Comparison of ENCODE assay signal across 1 cellular context in genomic region chr3:48301020-48301813, GRCh38.
TF ChIP-seq lines count a peak whose summit lies in the region.

Gene NME6, minus strand, starts transcription at chr3:48301367.

TF ChIP-seq in HepG2, 621 proteins besides CTCF, POLR2A, EP300 and RAD21 (continued from another document and continues in another):
- TF ChIP-seq ZXDC (CRISPR knock-in tag; IDR thresholded peaks at IDR 0.05) (peak; percentile 19; the same call in 1 of the 2 replicates), HNRNPK (IDR thresholded peaks at IDR 0.05; ENCODE audit: low read depth, low read length, poor library complexity, severe bottlenecking) (peak; percentile 77), ARNT (IDR thresholded peaks at IDR 0.05) (no peak), ZNF580 (CRISPR knock-in tag; IDR thresholded peaks at IDR 0.05; ENCODE audit: borderline replicate concordance, low read depth) (peak; percentile 93; the same call in 1 of the 2 replicates), SATB2 (CRISPR knock-in tag; IDR thresholded peaks at IDR 0.05) (peak; percentile 88), HOMEZ (CRISPR knock-in tag; IDR thresholded peaks at IDR 0.05; ENCODE audit: low read depth) (no peak; the same call in 1 of the 2 replicates), ZNF609 (CRISPR knock-in tag; IDR thresholded peaks at IDR 0.05; ENCODE audit: borderline replicate concordance) (peak; percentile 70; the same call in 1 of the 2 replicates), ZNF746 (CRISPR knock-in tag; IDR thresholded peaks at IDR 0.05) (peak; percentile 77), RXRB (CRISPR knock-in tag; IDR thresholded peaks at IDR 0.05; ENCODE audit: borderline replicate concordance) (peak; percentile 79), POLR2AphosphoS5 (IDR thresholded peaks at IDR 0.05; ENCODE audit: low read depth, low read length) (peak; percentile 81), ZNF543 (CRISPR knock-in tag; IDR thresholded peaks at IDR 0.05) (peak; percentile 96), ZNF275 (CRISPR knock-in tag; IDR thresholded peaks at IDR 0.05; ENCODE audit: borderline replicate concordance) (no peak), RBM22 (optimal IDR thresholded peaks at IDR 0.05; ENCODE audit: low read length) (no peak), HES4 (CRISPR knock-in tag; IDR thresholded peaks at IDR 0.05; ENCODE audit: borderline replicate concordance) (peak; percentile 80; the same call in 1 of the 2 replicates), ZNF484 (CRISPR knock-in tag; IDR thresholded peaks at IDR 0.05; ENCODE audit: borderline replicate concordance, low read depth) (no peak; the same call in 1 of the 2 replicates), MIER3 (CRISPR knock-in tag; IDR thresholded peaks at IDR 0.05; ENCODE audit: borderline replicate concordance) (no peak), ZNF678 (CRISPR knock-in tag; IDR thresholded peaks at IDR 0.05) (peak; percentile 96), THAP9 (CRISPR knock-in tag; IDR thresholded peaks at IDR 0.05; ENCODE audit: borderline replicate concordance) (peak; percentile 94), ZNF839 (CRISPR knock-in tag; IDR thresholded peaks at IDR 0.05; ENCODE audit: borderline replicate concordance) (no peak), HHEX (CRISPR knock-in tag; IDR thresholded peaks at IDR 0.05) (no peak), NR3C1 (CRISPR knock-in tag; IDR thresholded peaks at IDR 0.05) (no peak), ATF4 (CRISPR knock-in tag; IDR thresholded peaks at IDR 0.05) (peak in 1 of 2 experiments; percentile 75; a peak in 2 of 4 replicates), JDP2 (CRISPR knock-in tag; IDR thresholded peaks at IDR 0.05; ENCODE audit: borderline replicate concordance) (no peak), CREB3 (CRISPR knock-in tag; IDR thresholded peaks at IDR 0.05) (peak; percentile 90), ZNF772 (CRISPR knock-in tag; IDR thresholded peaks at IDR 0.05) (peak; percentile 95), SOX13 (IDR thresholded peaks at IDR 0.05) (0 out of 2 replicates have a peak, but pooled peaks have one; percentile 17), SOX13 (CRISPR knock-in tag; conservative IDR thresholded peaks at IDR 0.05 in 1 of 2, IDR thresholded peaks at IDR 0.05 in 1 of 2) (peak in 1 of 2 experiments; percentile 55; a peak in 2 of 4 replicates), ETS1 (CRISPR knock-in tag; IDR thresholded peaks at IDR 0.05) (peak; percentile 95), RFX1 (IDR thresholded peaks at IDR 0.05) (no peak), AKAP8 (CRISPR knock-in tag; IDR thresholded peaks at IDR 0.05) (peak; percentile 58; the same call in 1 of the 2 replicates), MYC (CRISPR knock-in tag; IDR thresholded peaks at IDR 0.05; ENCODE audit: borderline replicate concordance) (peak; percentile 92), TEAD2 (CRISPR knock-in tag; IDR thresholded peaks at IDR 0.05) (peak; percentile 96), RBAK (CRISPR knock-in tag; IDR thresholded peaks at IDR 0.05) (0 out of 2 replicates have a peak, but pooled peaks have one; percentile 45), SIN3A (IDR thresholded peaks at IDR 0.05; ENCODE audit: borderline replicate concordance, low read depth, low read length) (no peak; the same call in 1 of the 2 replicates), ZNF619 (CRISPR knock-in tag; IDR thresholded peaks at IDR 0.05) (no peak), MED8 (CRISPR knock-in tag; IDR thresholded peaks at IDR 0.05; ENCODE audit: insufficient replicate concordance) (peak; percentile 95), TIGD3 (CRISPR knock-in tag; IDR thresholded peaks at IDR 0.05; ENCODE audit: borderline replicate concordance) (peak; percentile 85; the same call in 1 of the 2 replicates), ZEB1 (IDR thresholded peaks at IDR 0.05; ENCODE audit: insufficient replicate concordance, low read depth) (peak; percentile 75), ZBTB43 (CRISPR knock-in tag; conservative IDR thresholded peaks at IDR 0.05) (peak; percentile 89)
